Comparison of ENCODE assay signal across 13 cellular contexts in the genomic region with DNA sequence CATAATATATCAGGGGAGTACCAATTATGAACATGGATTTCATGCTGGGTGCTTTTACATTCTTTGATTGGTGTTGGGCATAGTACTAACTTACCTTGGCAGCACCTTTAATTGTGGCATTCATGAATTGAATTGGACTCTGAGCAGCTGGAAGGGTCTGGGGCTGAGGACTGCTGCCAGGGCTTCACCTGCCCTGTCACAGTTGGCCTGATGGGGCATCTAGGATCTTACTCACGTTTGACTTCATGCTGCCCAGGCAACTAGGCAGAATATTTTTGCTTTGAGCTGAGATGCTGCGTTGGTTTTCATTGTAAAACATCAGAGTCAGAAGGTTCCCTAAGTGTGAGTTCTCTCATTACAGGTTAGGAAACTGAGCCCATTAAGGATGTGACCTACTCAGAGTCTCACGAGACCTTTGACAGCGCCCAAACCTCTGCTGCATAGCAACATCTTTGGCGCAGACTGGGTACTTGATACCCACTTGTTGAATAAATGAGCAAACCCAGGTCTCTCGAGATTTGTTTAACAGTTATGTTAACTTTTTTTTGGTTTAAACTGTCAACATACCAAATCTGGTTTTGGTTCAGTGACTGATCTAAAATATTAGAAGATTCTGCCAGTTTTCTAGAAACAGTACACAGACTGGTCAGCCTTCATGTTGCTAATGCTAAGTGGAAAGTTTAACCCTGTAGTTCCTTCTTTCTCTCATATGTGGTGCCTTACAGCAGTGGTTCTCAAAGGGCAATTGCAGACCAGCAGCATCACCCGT.
DNase-seq lines count a peak whose midpoint lies in the region; ATAC-seq and TF ChIP-seq lines count a peak whose summit lies in the region.
"Had no signal": no experiment of that assay in that cellular context is flagged by ENCODE, and none has a peak within 500 bp of the region (broad histone marks: within the 10 kb centered on the region; RNA-seq: fewer than 3 reads in every experiment).

No MANE protein-coding gene starts in this region.

- H3K9ac ChIP-seq in Loucy (ENCODE audit: low read depth, low read length, poor library complexity, severe bottlenecking) (peak overlapping the region; percentile 53), skeletal muscle tissue (ENCODE audit: low read depth in 1 of 3, low read length in 3 of 3) (peak overlapping the region in 1 of 3 donors; percentile 26)

- ATAC-seq in HG03432 (IDR thresholded peaks at IDR 0.05; ENCODE audit: unreplicated experiment): no peak
- ATAC-seq: stimulated activated memory B cell treated with anti-CD40 and anti-IgM and Interleukin-4, amounts not matched to agents 10 μg/mL and 1 μg/mL and 100 μg/mL, for 72 hours had no signal

- no peaks in the 10 kb centered on the region for H3K27me3 Mint-ChIP-seq in activated T-helper 1 cell treated with anti-CD3 and anti-CD28 coated beads, Interleukin-12 subunit alpha, Interleukin-12 subunit beta, Interleukin-2, Interleukin-4 antibody, amounts not matched to agents 30 ng/mL and 10 ng/mL and 1 ng/mL, durations not matched to agents 14 hours and 24 hours and 36 hours (ENCODE audit: insufficient read depth)
- H3K27me3 Mint-ChIP-seq: stimulated activated memory B cell treated with anti-CD40 and anti-IgM and Interleukin-4, amounts not matched to agents 10 μg/mL and 1 μg/mL and 100 μg/mL, for 72 hours had no signal

- H3K9me3 ChIP-seq in Loucy (ENCODE audit: insufficient read depth, low read depth, low read length) (no peaks in the 10 kb centered on the region), skeletal muscle tissue (ENCODE audit: control insufficient read depth in 3 of 3, low read length in 3 of 3) (no peaks in the 10 kb centered on the region)

- H3K27ac ChIP-seq in skeletal muscle tissue (ENCODE audit: low read depth, low read length): peak overlapping the region; percentile 18
- H3K27ac ChIP-seq: C4-2B had no signal

- H3K36me3 ChIP-seq in Loucy (ENCODE audit: insufficient read depth, low read length) (no peaks in the 10 kb centered on the region), skeletal muscle tissue (ENCODE audit: control insufficient read depth in 3 of 3, insufficient read depth in 3 of 3, low read length in 3 of 3) (peaks cover 0 to 8% (median 5%) of the 10 kb centered on the region in 3 donors)

- H3F3A ChIP-seq in Loucy (ENCODE audit: low read depth): no peaks in the 10 kb centered on the region

- H2AFZ ChIP-seq in Loucy (ENCODE audit: low read length): no peak overlapping the region

- no peaks in the 10 kb centered on the region for H3K36me3 Mint-ChIP-seq in activated T-helper 1 cell treated with anti-CD3 and anti-CD28 coated beads, Interleukin-12 subunit alpha, Interleukin-12 subunit beta, Interleukin-2, Interleukin-4 antibody, amounts not matched to agents 30 ng/mL and 10 ng/mL and 1 ng/mL, durations not matched to agents 14 hours and 24 hours and 36 hours (ENCODE audit: low read depth)

- H3K27me3 ChIP-seq in Loucy (ENCODE audit: insufficient read depth, low read length, poor library complexity, severe bottlenecking) (no peaks in the 10 kb centered on the region), skeletal muscle tissue (ENCODE audit: control insufficient read depth in 3 of 3, insufficient read depth in 3 of 3, low read length in 3 of 3) (no peaks in the 10 kb centered on the region)

- no peak overlapping the region for H3K4me3 Mint-ChIP-seq in activated T-helper 1 cell treated with anti-CD3 and anti-CD28 coated beads, Interleukin-12 subunit alpha, Interleukin-12 subunit beta, Interleukin-2, Interleukin-4 antibody, amounts not matched to agents 30 ng/mL and 10 ng/mL and 1 ng/mL, durations not matched to agents 14 hours and 24 hours and 36 hours
- H3K4me3 Mint-ChIP-seq: HFFc6; stimulated activated memory B cell treated with anti-CD40 and anti-IgM and Interleukin-4, amounts not matched to agents 10 μg/mL and 1 μg/mL and 100 μg/mL, for 72 hours had no signal

- intact Hi-C loops in activated T-helper 1 cell treated with anti-CD3 and anti-CD28 coated beads, Interleukin-12 subunit alpha, Interleukin-12 subunit beta, Interleukin-2, Interleukin-4 antibody, amounts not matched to agents 30 ng/mL and 10 ng/mL and 1 ng/mL, durations not matched to agents 14 hours and 24 hours and 36 hours (cut with micrococcal nuclease): no loop called here

- no peaks in the 10 kb centered on the region for H3K9me3 Mint-ChIP-seq in activated T-helper 1 cell treated with anti-CD3 and anti-CD28 coated beads, Interleukin-12 subunit alpha, Interleukin-12 subunit beta, Interleukin-2, Interleukin-4 antibody, amounts not matched to agents 30 ng/mL and 10 ng/mL and 1 ng/mL, durations not matched to agents 14 hours and 24 hours and 36 hours
- H3K9me3 Mint-ChIP-seq: HFFc6; stimulated activated memory B cell treated with anti-CD40 and anti-IgM and Interleukin-4, amounts not matched to agents 10 μg/mL and 1 μg/mL and 100 μg/mL, for 72 hours had no signal

- no peak overlapping the region for H3K27ac Mint-ChIP-seq in activated T-helper 1 cell treated with anti-CD3 and anti-CD28 coated beads, Interleukin-12 subunit alpha, Interleukin-12 subunit beta, Interleukin-2, Interleukin-4 antibody, amounts not matched to agents 30 ng/mL and 10 ng/mL and 1 ng/mL, durations not matched to agents 14 hours and 24 hours and 36 hours
- H3K27ac Mint-ChIP-seq: HFFc6; stimulated activated memory B cell treated with anti-CD40 and anti-IgM and Interleukin-4, amounts not matched to agents 10 μg/mL and 1 μg/mL and 100 μg/mL, for 72 hours had no signal

- peak; percentile 30 for DNase-seq in DMS79 (lab: John Stamatoyannopoulos, UW)
- peak; percentile 64 for DNase-seq in fibroblast of peridontal ligament (ENCODE audit: extremely low read depth)
- DNase-seq in NOMO-1 treated with dmso at 0.1 percent for 144 hours (lab: John Stamatoyannopoulos, UW; ENCODE audit: unreplicated experiment): no peak
- DNase-seq in activated T-helper 1 cell treated with anti-CD3 and anti-CD28 coated beads, Interleukin-12 subunit alpha, Interleukin-12 subunit beta, Interleukin-2, Interleukin-4 antibody, amounts not matched to agents 30 ng/mL and 10 ng/mL and 1 ng/mL, durations not matched to agents 14 hours and 24 hours and 36 hours (ENCODE audit: low spot score): no peak
- DNase-seq: activated CD4-positive, CD25-positive, alpha-beta regulatory T cell; HFFc6; mesenchymal stem cell; NCI-H2029 had no signal

- no peaks in the 10 kb centered on the region for H3K79me2 ChIP-seq in Loucy (ENCODE audit: insufficient read depth, low read length)

- H3K4me2 ChIP-seq in Loucy (ENCODE audit: low read depth, low read length, poor library complexity, severe bottlenecking): peak overlapping the region; percentile 55

- H4K20me1 ChIP-seq in Loucy (ENCODE audit: insufficient read depth, low read length, poor library complexity, severe bottlenecking): no peaks in the 10 kb centered on the region

- H3K4me1 ChIP-seq in Loucy (ENCODE audit: insufficient read depth, low read length, poor library complexity, severe bottlenecking): peaks cover 43% of the 10 kb centered on the region
- H3K4me1 ChIP-seq in skeletal muscle tissue (ENCODE audit: control insufficient read depth in 3 of 3, insufficient read depth in 3 of 3, low read length in 3 of 3): peaks cover 29 to 43% (median 34%) of the 10 kb centered on the region in 3 donors

- no peak for TF ChIP-seq CTCF in Loucy (conservative IDR thresholded peaks at IDR 0.05; ENCODE audit: low read length)

- H3K9me2 ChIP-seq in Loucy (replicated peaks; ENCODE audit: low read depth, low read length): no peaks in the 10 kb centered on the region

- no peak overlapping the region for H3K4me3 ChIP-seq in Loucy (ENCODE audit: low read length, poor library complexity, severe bottlenecking)
- no peak overlapping the region for H3K4me3 ChIP-seq in skeletal muscle tissue (ENCODE audit: low read length in 3 of 3)

- H3K4me1 Mint-ChIP-seq in activated T-helper 1 cell treated with anti-CD3 and anti-CD28 coated beads, Interleukin-12 subunit alpha, Interleukin-12 subunit beta, Interleukin-2, Interleukin-4 antibody, amounts not matched to agents 30 ng/mL and 10 ng/mL and 1 ng/mL, durations not matched to agents 14 hours and 24 hours and 36 hours (ENCODE audit: low read depth): no peaks in the 10 kb centered on the region
- H3K4me1 Mint-ChIP-seq: stimulated activated memory B cell treated with anti-CD40 and anti-IgM and Interleukin-4, amounts not matched to agents 10 μg/mL and 1 μg/mL and 100 μg/mL, for 72 hours had no signal

Comparison
In these comparisons a context has a peak if more than half of its experiments do, and no peak if none do; other contexts are left out.
1. DNase-seq: peak in DMS79 (single experiment) and fibroblast of peridontal ligament (single experiment); none in NOMO-1 treated with dmso at 0.1 percent for 144 hours (single experiment) and activated T-helper 1 cell treated with anti-CD3 and anti-CD28 coated beads, Interleukin-12 subunit alpha, Interleukin-12 subunit beta, Interleukin-2, Interleukin-4 antibody, amounts not matched to agents 30 ng/mL and 10 ng/mL and 1 ng/mL, durations not matched to agents 14 hours and 24 hours and 36 hours (single experiment).